8 cellular contexts compared by ENCODE assay signal in genomic region chrX:148501121-148502066, GRCh38. TPM values are rescaled to one million over a fixed set of nuclear protein-coding genes. Genes with fewer than 3 reads are reported as not detected.
DNase-seq lines count a peak whose midpoint lies in the region; ATAC-seq, FAIRE-seq and TF ChIP-seq lines count a peak whose summit lies in the region.

No MANE protein-coding gene starts in this region.

- H3K4me3 ChIP-seq in HUES48 (ENCODE audit: low read depth, low read length), result peak overlapping the region; percentile 77
- H3K4me3 ChIP-seq in iPS-18c (ENCODE audit: insufficient read depth, low read depth, low read length), result peak overlapping the region; percentile 60

- ATAC-seq in stimulated activated effector memory CD8-positive, alpha-beta T cell treated with anti-CD3 and anti-CD28 coated beads, Interleukin-12 subunit alpha, Interleukin-12 subunit beta, amount 100 ng/mL, for 72 hours, result peak; percentile 48

- H3K9ac ChIP-seq in HUES48 (ENCODE audit: low read depth, low read length), result peak overlapping the region; percentile 69

- no peaks in the 10 kb centered on the region for H3K4me1 Mint-ChIP-seq in stimulated activated effector memory CD8-positive, alpha-beta T cell treated with anti-CD3 and anti-CD28 coated beads, Interleukin-12 subunit alpha, Interleukin-12 subunit beta, amount 100 ng/mL, for 72 hours

- no peaks in the 10 kb centered on the region for H3K36me3 ChIP-seq in HUES48 (ENCODE audit: control insufficient read depth, insufficient read depth, low read length)

- no peak for TF ChIP-seq POLR2A in GM12891 (IDR thresholded peaks at IDR 0.05; ENCODE audit: low read depth, low read length)
- no peak for TF ChIP-seq POLR2A in H54 (IDR thresholded peaks at IDR 0.05; ENCODE audit: low read depth, low read length)

- no peaks in the 10 kb centered on the region for H3K9me3 ChIP-seq in HUES48 (ENCODE audit: control insufficient read depth, insufficient read depth, low read length)
- peaks cover 13% of the 10 kb centered on the region for H3K9me3 ChIP-seq in iPS-18c (ENCODE audit: control insufficient read depth, insufficient read depth, low read length)

- H3K4me1 ChIP-seq in HUES48 (ENCODE audit: control insufficient read depth, insufficient read depth, low read length), result peaks cover 34% of the 10 kb centered on the region

- peaks cover 32% of the 10 kb centered on the region for H3K27me3 ChIP-seq in HUES48 (ENCODE audit: control insufficient read depth, insufficient read depth, low read length)

- FAIRE-seq in GM12891 (lab: Jason Lieb, UNC) (peak; percentile 55), H54 (lab: Jason Lieb, UNC) (no peak)

- no peak for DNase-seq in GM12891 (ENCODE audit: insufficient read length, low spot score)
- peak; percentile 25 for DNase-seq in activated naive CD4-positive, alpha-beta T cell treated with anti-CD3 and anti-CD28 coated beads, Interleukin-2, amount 50 U/mL, for 16 hours
- no peak for DNase-seq in stimulated activated effector memory CD8-positive, alpha-beta T cell treated with anti-CD3 and anti-CD28 coated beads, Interleukin-12 subunit alpha, Interleukin-12 subunit beta, amount 100 ng/mL, for 72 hours (ENCODE audit: low spot score in 2 of 2)
- no peak for DNase-seq in DMS114 treated with DMSO at 0.1 percent for 48 hours (lab: John Stamatoyannopoulos, UW; ENCODE audit: unreplicated experiment)
- no peak for DNase-seq in H54 (ENCODE audit: insufficient read length, low spot score)
- no peak for DNase-seq in NCI-H1417 treated with DMSO at 0.1 percent for 48 hours (lab: John Stamatoyannopoulos, UW)

- peak overlapping the region; percentile 74 for H3K4me3 Mint-ChIP-seq in stimulated activated effector memory CD8-positive, alpha-beta T cell treated with anti-CD3 and anti-CD28 coated beads, Interleukin-12 subunit alpha, Interleukin-12 subunit beta, amount 100 ng/mL, for 72 hours

- no peaks in the 10 kb centered on the region for H3K9me3 Mint-ChIP-seq in stimulated activated effector memory CD8-positive, alpha-beta T cell treated with anti-CD3 and anti-CD28 coated beads, Interleukin-12 subunit alpha, Interleukin-12 subunit beta, amount 100 ng/mL, for 72 hours

- H3K27ac ChIP-seq in HUES48 (ENCODE audit: low read depth, low read length), result peak overlapping the region; percentile 68

- no peak overlapping the region for H3K27ac Mint-ChIP-seq in stimulated activated effector memory CD8-positive, alpha-beta T cell treated with anti-CD3 and anti-CD28 coated beads, Interleukin-12 subunit alpha, Interleukin-12 subunit beta, amount 100 ng/mL, for 72 hours

- H3K36me3 Mint-ChIP-seq in stimulated activated effector memory CD8-positive, alpha-beta T cell treated with anti-CD3 and anti-CD28 coated beads, Interleukin-12 subunit alpha, Interleukin-12 subunit beta, amount 100 ng/mL, for 72 hours, result no peaks in the 10 kb centered on the region

TF ChIP-seq in GM12891, 5 proteins besides CTCF, POLR2A, EP300 and RAD21:
- TF ChIP-seq POU2F2 (IDR thresholded peaks at IDR 0.05; ENCODE audit: low read depth, low read length), result no peak
- TF ChIP-seq TAF1 (IDR thresholded peaks at IDR 0.05; ENCODE audit: low read depth, low read length), result no peak
- no peak for TF ChIP-seq PAX5 (IDR thresholded peaks at IDR 0.05; ENCODE audit: insufficient read depth, low read length, severe bottlenecking)
- TF ChIP-seq SPI1 (IDR thresholded peaks at IDR 0.05; ENCODE audit: low read depth, low read length), result no peak
- no peak for TF ChIP-seq POLR2AphosphoS5 (IDR thresholded peaks at IDR 0.05; ENCODE audit: low read depth, low read length)

RNA-seq across cellular contexts. Expression of gene AFF2, which starts 1.0 kb away (rescaled TPM):
- not detected for polyA plus RNA-seq in GM12891 (2012; ENCODE audit: low read depth, missing spikeins)
